ENCODE assay signal across 14 cellular contexts in the genomic region with DNA sequence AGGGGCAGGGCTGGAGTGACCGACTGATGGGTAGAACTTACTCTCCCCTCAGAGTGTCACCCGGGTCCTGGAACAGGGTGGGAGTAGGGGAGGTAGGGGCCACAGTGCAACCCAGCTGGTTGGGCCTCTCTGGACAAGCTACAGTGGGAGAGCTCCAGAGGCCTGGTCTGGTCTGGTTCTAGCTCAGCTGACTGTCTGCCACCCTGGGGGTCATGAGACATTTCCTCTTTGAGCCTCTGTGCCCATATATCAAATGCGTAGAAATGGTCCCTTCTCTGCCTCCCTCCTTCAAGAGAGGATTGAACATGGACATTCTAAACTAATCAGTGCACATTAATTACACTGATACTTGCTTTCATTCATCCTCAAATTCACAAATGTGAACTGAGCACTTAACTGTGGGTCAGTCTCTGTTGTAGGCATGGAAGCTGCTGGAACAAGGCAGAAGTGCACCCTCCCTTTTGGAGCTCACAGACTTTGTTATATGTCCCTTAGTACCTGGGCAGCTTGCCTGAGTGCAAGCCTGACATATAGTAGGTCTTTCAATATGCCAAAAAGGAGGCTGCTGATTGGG. TPM values are rescaled to one million over a fixed set of nuclear protein-coding genes. Genes with fewer than 3 reads are reported as not detected.
DNase-seq lines count a peak whose midpoint lies in the region; ATAC-seq, FAIRE-seq and TF ChIP-seq lines count a peak whose summit lies in the region.
"Had no signal": no experiment of that assay in that cellular context is flagged by ENCODE, and none has a peak within 500 bp of the region (broad histone marks: within the 10 kb centered on the region; RNA-seq: fewer than 3 reads in every experiment).

No MANE protein-coding gene starts in this region.

- no peak overlapping the region for H3K27ac Mint-ChIP-seq in glutamatergic neuron (ENCODE audit: unreplicated experiment)
- H3K27ac Mint-ChIP-seq: activated naive CD8-positive, alpha-beta T cell; GM23338; stimulated activated naive CD8-positive, alpha-beta T cell treated with anti-CD3 and anti-CD28 coated beads, Interleukin-15, Interleukin-2, amounts not matched to agents 100 ng/mL and 50 ng/mL, for 24 hours had no signal

- peak overlapping the region in 3 of 11 experiments; percentile 13 to 52 (median 43); a peak in 6 of 22 replicates for H3K27ac ChIP-seq in BLaER1 treated with 17β-estradiol and CSF1 and Interleukin-3, amounts not matched to agents 10 nM and 100 nM
- H3K27ac ChIP-seq in skin epidermis = peak overlapping the region in 13 of 21 experiments; percentile 17 to 72 (median 49)
- H3K27ac ChIP-seq: C4-2B had no signal

- peak; percentile 25 for DNase-seq in kidney tubule cell (ENCODE audit: low spot score)
- no peak for DNase-seq in urothelium cell line (ENCODE audit: low spot score)
- no peak for DNase-seq in retina
- no peak for DNase-seq in glutamatergic neuron
- DNase-seq: NCI-H1694 treated with DMSO at 0.1 percent for 48 hours; stimulated activated CD4-positive, alpha-beta T cell treated with anti-CD3 and anti-CD28 coated beads, Interleukin-2, amount 100 ng/mL, for 48 hours had no signal

- H3K4me3 ChIP-seq in BLaER1 treated with 17β-estradiol and CSF1 and Interleukin-3, amounts not matched to agents 10 nM and 100 nM = no peak overlapping the region
- H3K4me3 ChIP-seq in skin epidermis = no peak overlapping the region
- H3K4me3 ChIP-seq: GM23338 had no signal

- no peaks in the 10 kb centered on the region for H3K36me3 ChIP-seq in BLaER1 treated with 17β-estradiol and CSF1 and Interleukin-3, amounts not matched to agents 10 nM and 100 nM

- peak overlapping the region in 9 of 11 experiments; percentile 65 to 84 (median 77); a peak in 12 of 22 replicates for H3K4me2 ChIP-seq in BLaER1 treated with 17β-estradiol and CSF1 and Interleukin-3, amounts not matched to agents 10 nM and 100 nM

- no peak for TF ChIP-seq CTCF in glutamatergic neuron (IDR thresholded peaks at IDR 0.05; ENCODE audit: partially characterized antibody, unreplicated experiment)

- peaks cover 9% of the 10 kb centered on the region for H3K9me3 Mint-ChIP-seq in glutamatergic neuron (ENCODE audit: unreplicated experiment)
- H3K9me3 Mint-ChIP-seq: GM23338; stimulated activated naive CD8-positive, alpha-beta T cell treated with anti-CD3 and anti-CD28 coated beads, Interleukin-15, Interleukin-2, amounts not matched to agents 100 ng/mL and 50 ng/mL, for 24 hours had no signal

- H3K27me3 Mint-ChIP-seq in glutamatergic neuron (ENCODE audit: unreplicated experiment) = peaks cover 3% of the 10 kb centered on the region

- H3K27me3 ChIP-seq in BLaER1 treated with 17β-estradiol and CSF1 and Interleukin-3, amounts not matched to agents 10 nM and 100 nM = no peaks in the 10 kb centered on the region

- ATAC-seq in SK-N-SH treated with all-trans-retinoic acid at 6 μM for 48 hours (no peak; the same call in 2 of the 3 replicates), GM21737 (IDR thresholded peaks at IDR 0.05; ENCODE audit: unreplicated experiment) (no peak)
- ATAC-seq: GM23338 had no signal

- no peak overlapping the region for H3K4me3 Mint-ChIP-seq in glutamatergic neuron (ENCODE audit: unreplicated experiment)
- H3K4me3 Mint-ChIP-seq: activated naive CD8-positive, alpha-beta T cell; stimulated activated naive CD8-positive, alpha-beta T cell treated with anti-CD3 and anti-CD28 coated beads, Interleukin-15, Interleukin-2, amounts not matched to agents 100 ng/mL and 50 ng/mL, for 24 hours had no signal

- no peak for FAIRE-seq in urothelium cell line (lab: Jason Lieb, UNC)

- peak overlapping the region in 4 of 11 experiments; percentile 32 to 50 (median 44); a peak in 4 of 22 replicates for H3K9ac ChIP-seq in BLaER1 treated with 17β-estradiol and CSF1 and Interleukin-3, amounts not matched to agents 10 nM and 100 nM

- H3K4me1 Mint-ChIP-seq in glutamatergic neuron (ENCODE audit: low read depth, unreplicated experiment) = peaks cover 42% of the 10 kb centered on the region

- H4K20me1 ChIP-seq in BLaER1 treated with 17β-estradiol and CSF1 and Interleukin-3, amounts not matched to agents 10 nM and 100 nM = no peaks in the 10 kb centered on the region

- no peaks in the 10 kb centered on the region for H3K36me3 Mint-ChIP-seq in glutamatergic neuron (ENCODE audit: unreplicated experiment)
- H3K36me3 Mint-ChIP-seq: activated naive CD8-positive, alpha-beta T cell had no signal

- H3K4me1 ChIP-seq in BLaER1 treated with 17β-estradiol and CSF1 and Interleukin-3, amounts not matched to agents 10 nM and 100 nM = peaks cover 26 to 47% (median 39%) of the 10 kb centered on the region in 10 experiments

- H3K9me3 ChIP-seq in BLaER1 treated with 17β-estradiol and CSF1 and Interleukin-3, amounts not matched to agents 10 nM and 100 nM (replicated peaks in 1 of 11) = no peaks in the 10 kb centered on the region

TF ChIP-seq in SK-N-SH treated with all-trans-retinoic acid at 6 μM for 48 hours, 23 proteins besides CTCF, POLR2A, EP300 and RAD21:
- TF ChIP-seq ZNF70 (CRISPR knock-in tag; IDR thresholded peaks at IDR 0.05) = peak; percentile 52; the same call in 1 of the 2 replicates
- no peak for TF ChIP-seq BACH2 (CRISPR knock-in tag; IDR thresholded peaks at IDR 0.05; ENCODE audit: borderline replicate concordance)
- no peak for TF ChIP-seq TSHZ2 (CRISPR knock-in tag; IDR thresholded peaks at IDR 0.05)
- no peak for TF ChIP-seq ZC3H10 (CRISPR knock-in tag; IDR thresholded peaks at IDR 0.05)

RNA-seq across cellular contexts. Expression of gene ARHGEF17, which starts 25.6 kb away (rescaled TPM):
- total RNA-seq in glutamatergic neuron (ENCODE audit: unreplicated experiment) = 43.3 TPM

RNA-seq across cellular contexts. Expression of gene RELT, which starts 42.5 kb away (rescaled TPM):
- total RNA-seq in glutamatergic neuron (ENCODE audit: unreplicated experiment) = 9.2 TPM
